Comparison of ENCODE assay signal across 7 cellular contexts in the genomic region with DNA sequence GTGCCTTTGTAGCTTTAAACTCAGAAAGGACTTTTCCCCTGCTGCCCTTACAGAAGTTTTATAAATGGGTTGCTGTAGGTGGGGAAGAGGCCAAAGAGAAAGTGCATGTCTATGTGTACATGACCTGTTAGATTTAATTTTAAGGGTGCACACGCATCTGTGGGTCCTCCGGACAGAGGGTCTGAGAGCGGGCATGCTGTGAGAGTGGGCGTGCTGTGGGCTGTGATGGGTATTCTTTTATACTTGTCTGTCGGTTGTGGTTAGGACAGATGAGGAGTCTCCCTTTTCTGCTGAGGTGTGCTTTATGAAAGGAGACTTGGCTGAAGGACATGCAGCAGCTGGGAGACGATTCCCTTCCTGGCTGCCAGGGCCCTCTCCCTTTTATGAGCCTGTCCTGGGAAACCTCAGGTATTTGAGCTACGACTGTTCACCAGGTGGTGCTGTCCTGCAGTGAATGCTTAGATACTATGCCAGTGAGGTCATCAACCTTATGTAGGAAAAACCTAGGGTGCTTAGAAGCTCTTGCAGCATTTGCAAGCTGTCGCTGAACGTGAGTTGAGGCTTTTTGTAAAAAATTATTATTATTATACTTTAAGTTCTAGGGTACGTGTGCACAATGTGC.
DNase-seq lines count a peak whose midpoint lies in the region; ATAC-seq and TF ChIP-seq lines count a peak whose summit lies in the region.

No MANE protein-coding gene starts in this region.

- peak; percentile 71 for ATAC-seq in body of pancreas

- no peaks in the 10 kb centered on the region for H3K9me3 ChIP-seq in body of pancreas

- H3K27ac ChIP-seq in body of pancreas (no peak overlapping the region), coronary artery (peak overlapping the region in 1 of 2 donors; percentile 42)

- peaks cover 15% of the 10 kb centered on the region for H3K4me1 ChIP-seq in body of pancreas

- intact Hi-C loops in body of pancreas (cut with DNase I) = loop anchor here (10.0 kb wide), 1 partner anchor 79 kb away; no protein-coding TSS in a partner anchor

- 77 to 78% methylated on average over 10 of the region's 10 CpGs for WGBS in body of pancreas, 2 donors

- H3K36me3 ChIP-seq in body of pancreas (replicated peaks in 1 of 2; ENCODE audit: insufficient read depth in 1 of 2, low read depth in 2 of 2) = no peaks in the 10 kb centered on the region

- no peak for TF ChIP-seq CTCF in GM12865 (IDR thresholded peaks at IDR 0.05; ENCODE audit: insufficient read depth, low read depth, low read length, missing control alignments)
- peak in 6 of 7 experiments; percentile 11 to 54 (median 37) for TF ChIP-seq CTCF in body of pancreas (IDR thresholded peaks at IDR 0.05)
- no peak for TF ChIP-seq CTCF in coronary artery (IDR thresholded peaks at IDR 0.05)

- no peak for TF ChIP-seq POLR2A in body of pancreas (IDR thresholded peaks at IDR 0.05)

- peak; percentile 37 for DNase-seq in GM12865 (ENCODE audit: low read depth)
- peak; percentile 69 for DNase-seq in NCI-H2029 treated with DMSO at 0.1 percent for 48 hours (lab: John Stamatoyannopoulos, UW)
- peak; percentile 26 to 55 (median 42) for DNase-seq in body of pancreas
- peak; percentile 80 for DNase-seq in left kidney (ENCODE audit: low read depth, low spot score)
- DNase-seq in AG20443 (ENCODE audit: low spot score) = no peak
- no peak for DNase-seq in coronary artery (ENCODE audit: low spot score)
- DNase-seq in superior temporal gyrus (ENCODE audit: extremely low spot score) = no peak

- H3K27me3 ChIP-seq in body of pancreas = no peaks in the 10 kb centered on the region

- H3K4me3 ChIP-seq in GM12865 (ENCODE audit: low read depth, low read length) (no peak overlapping the region), body of pancreas (no peak overlapping the region), coronary artery (no peak overlapping the region)

Comparison
In these comparisons a context has a peak if more than half of its experiments do, and no peak if none do; other contexts are left out.
1. DNase-seq: peak in GM12865 (single experiment), NCI-H2029 treated with DMSO at 0.1 percent for 48 hours (single experiment), body of pancreas (4 of 4) and left kidney (single experiment); none in AG20443 (single experiment), coronary artery (single experiment) and superior temporal gyrus (single experiment).
2. CTCF ChIP-seq: peak in body of pancreas (6 of 7); none in GM12865 (single experiment) and coronary artery (single experiment).